ENCODE assay signal across 9 cellular contexts in the genomic region with DNA sequence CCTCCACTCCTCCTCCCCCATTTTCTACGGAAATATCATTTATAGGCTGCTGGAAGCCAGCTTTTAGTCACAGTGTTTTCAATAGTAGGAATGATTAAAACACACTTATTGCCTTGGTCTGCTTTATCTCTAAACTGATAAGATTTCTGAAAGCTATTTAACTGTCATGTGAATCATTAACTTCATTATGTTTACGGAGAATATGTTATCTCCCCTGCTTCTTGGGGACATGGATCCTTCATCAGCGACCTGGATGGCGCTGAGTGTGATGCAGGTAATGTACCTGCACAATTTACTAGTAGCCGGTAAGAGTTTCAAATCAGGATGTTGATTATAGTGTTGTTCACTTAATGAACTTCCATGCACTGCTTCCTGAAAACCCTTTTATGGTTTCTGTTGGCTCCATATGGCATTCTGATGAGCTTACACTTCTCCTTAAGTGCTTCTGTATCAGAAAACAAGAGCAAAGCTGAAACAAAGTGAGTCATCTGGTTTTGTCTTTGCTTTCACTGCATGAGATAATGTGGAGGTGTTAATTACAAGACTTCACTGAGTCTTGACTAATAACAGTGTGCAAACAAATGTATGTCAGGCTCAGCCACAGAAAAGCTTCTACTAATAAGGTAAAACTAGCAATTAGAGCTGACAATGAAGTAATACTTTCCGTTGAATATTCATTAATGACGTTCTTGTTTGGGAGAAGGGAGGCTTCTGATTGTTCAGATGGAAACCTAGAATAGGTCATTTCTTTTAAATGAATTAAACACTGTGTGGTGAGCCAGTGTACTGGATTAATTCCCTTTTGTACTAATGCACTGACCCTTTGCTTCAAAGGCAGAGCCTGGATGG.
DNase-seq lines count a peak whose midpoint lies in the region; ATAC-seq and TF ChIP-seq lines count a peak whose summit lies in the region.
"Had no signal": no experiment of that assay in that cellular context is flagged by ENCODE, and none has a peak within 500 bp of the region (broad histone marks: within the 10 kb centered on the region; RNA-seq: fewer than 3 reads in every experiment).

No MANE protein-coding gene starts in this region.

- no peak for TF ChIP-seq EP300 in gastroesophageal sphincter (IDR thresholded peaks at IDR 0.05)

- H4K20me1 ChIP-seq in GM23338 (replicated peaks; ENCODE audit: insufficient read depth) = no peaks in the 10 kb centered on the region

- TF ChIP-seq CTCF in WERI-Rb-1 (IDR thresholded peaks at IDR 0.05; ENCODE audit: low read depth, low read length) (no peak), GM23338 (conservative IDR thresholded peaks at IDR 0.05; ENCODE audit: low read depth in 2 of 2) (no peak), gastroesophageal sphincter (IDR thresholded peaks at IDR 0.05) (no peak)

- no peak overlapping the region for H3K4me3 Mint-ChIP-seq in GM23338
- H3K4me3 Mint-ChIP-seq: activated naive CD4-positive, alpha-beta T cell treated with anti-CD3 and anti-CD28 coated beads, Interleukin-2, amount 50 U/mL, for 24 hours had no signal

- H3K4me3 ChIP-seq in WERI-Rb-1 (ENCODE audit: low read depth, low read length) (no peak overlapping the region), mucosa of rectum (ENCODE audit: low read length in 2 of 2) (no peak overlapping the region), GM23338 (no peak overlapping the region), gastroesophageal sphincter (no peak overlapping the region)

- H3K9ac ChIP-seq in mucosa of rectum (ENCODE audit: low read depth in 1 of 2, low read length in 2 of 2) = no peak overlapping the region

- H2AFZ ChIP-seq in GM23338 = no peak overlapping the region

- H3K27ac Mint-ChIP-seq in GM23338 = no peak overlapping the region
- H3K27ac Mint-ChIP-seq: activated naive CD4-positive, alpha-beta T cell treated with anti-CD3 and anti-CD28 coated beads, Interleukin-2, amount 50 U/mL, for 24 hours had no signal

- peak; percentile 83 for ATAC-seq in GM21390 (IDR thresholded peaks at IDR 0.05; ENCODE audit: unreplicated experiment)
- peak; percentile 83 for ATAC-seq in HG03575 (IDR thresholded peaks at IDR 0.05; ENCODE audit: extremely low read depth, insufficient number of reproducible peaks, low FRiP score, unreplicated experiment)
- ATAC-seq in GM23338 = no peak
- ATAC-seq in gastroesophageal sphincter = no peak

- WGBS in gastroesophageal sphincter (ENCODE audit: low coverage in 1 of 2), 2 donors = 45 to 46% methylated on average over 5 to 7 of the region's 7 CpGs

- H3K27me3 Mint-ChIP-seq in GM23338 (ENCODE audit: insufficient read depth, low read depth, poor library complexity) = peaks cover 10% of the 10 kb centered on the region
- H3K27me3 Mint-ChIP-seq: activated naive CD4-positive, alpha-beta T cell treated with anti-CD3 and anti-CD28 coated beads, Interleukin-2, amount 50 U/mL, for 24 hours had no signal

- no peaks in the 10 kb centered on the region for H3K36me3 ChIP-seq in WERI-Rb-1
- no peaks in the 10 kb centered on the region for H3K36me3 ChIP-seq in mucosa of rectum (ENCODE audit: control insufficient read depth in 2 of 2, insufficient read depth in 2 of 2, low read length in 2 of 2)
- peaks cover 4% of the 10 kb centered on the region; the same call in 1 of the 2 replicates for H3K36me3 ChIP-seq in GM23338 (ENCODE audit: insufficient read depth)
- no peaks in the 10 kb centered on the region for H3K36me3 ChIP-seq in gastroesophageal sphincter

- no peaks in the 10 kb centered on the region for H3K79me2 ChIP-seq in GM23338 (replicated peaks; ENCODE audit: insufficient read depth)

- peak overlapping the region; percentile 54 for H3K27ac ChIP-seq in WERI-Rb-1
- H3K27ac ChIP-seq in mucosa of rectum (ENCODE audit: low read depth in 2 of 2, low read length in 2 of 2) = peak overlapping the region; percentile 16 to 30
- H3K27ac ChIP-seq in GM23338 (ENCODE audit: low read depth) = no peak overlapping the region
- peak overlapping the region in 1 of 4 donors; percentile 77 for H3K27ac ChIP-seq in gastroesophageal sphincter

- H3K27me3 ChIP-seq in WERI-Rb-1 (ENCODE audit: insufficient read depth, low read depth, severe bottlenecking) (no peaks in the 10 kb centered on the region), mucosa of rectum (ENCODE audit: control insufficient read depth in 2 of 2, insufficient read depth in 2 of 2, low read length in 2 of 2) (no peaks in the 10 kb centered on the region), GM23338 (ENCODE audit: insufficient read depth) (peaks cover 24% of the 10 kb centered on the region), gastroesophageal sphincter (no peaks in the 10 kb centered on the region)

- H3K9me3 Mint-ChIP-seq in GM23338 = no peaks in the 10 kb centered on the region
- H3K9me3 Mint-ChIP-seq: activated naive CD4-positive, alpha-beta T cell treated with anti-CD3 and anti-CD28 coated beads, Interleukin-2, amount 50 U/mL, for 24 hours had no signal

- peaks cover 9% of the 10 kb centered on the region; the same call in 1 of the 2 replicates for H3K9me2 ChIP-seq in GM23338 (ENCODE audit: insufficient read depth)

- H3K4me2 ChIP-seq in GM23338 = no peak overlapping the region

- peaks cover 4% of the 10 kb centered on the region; the same call in 1 of the 2 replicates for H3F3A ChIP-seq in GM23338 (replicated peaks; ENCODE audit: low read depth)

- H3K4me1 ChIP-seq in mucosa of rectum (ENCODE audit: control insufficient read depth in 2 of 2, insufficient read depth in 2 of 2, low read length in 2 of 2) (peaks cover 17 to 19% of the 10 kb centered on the region in 2 donors), GM23338 (ENCODE audit: insufficient read depth) (peaks cover 25% of the 10 kb centered on the region), gastroesophageal sphincter (peaks cover 7 to 60% (median 20%) of the 10 kb centered on the region in 3 donors)

- peaks cover 36% of the 10 kb centered on the region for H3K4me1 Mint-ChIP-seq in GM23338
- H3K4me1 Mint-ChIP-seq: activated naive CD4-positive, alpha-beta T cell treated with anti-CD3 and anti-CD28 coated beads, Interleukin-2, amount 50 U/mL, for 24 hours had no signal

- DNase-seq in DMS 273 treated with DMSO at 0.1 percent for 48 hours (lab: John Stamatoyannopoulos, UW) (peak; percentile 34), WERI-Rb-1 (no peak), GM23338 (ENCODE audit: low spot score) (no peak)
- DNase-seq in activated CD4-positive, alpha-beta T cell treated with anti-CD3 and anti-CD28 coated beads, Interleukin-2, amount 50 U/mL, for 4 hours = no peak

- no peaks in the 10 kb centered on the region for H3K36me3 Mint-ChIP-seq in GM23338 (ENCODE audit: low read depth)
- H3K36me3 Mint-ChIP-seq: activated naive CD4-positive, alpha-beta T cell treated with anti-CD3 and anti-CD28 coated beads, Interleukin-2, amount 50 U/mL, for 24 hours had no signal

- no peak for TF ChIP-seq POLR2A in gastroesophageal sphincter (IDR thresholded peaks at IDR 0.05)

- no peaks in the 10 kb centered on the region for H3K9me3 ChIP-seq in WERI-Rb-1 (ENCODE audit: severe bottlenecking)
- no peaks in the 10 kb centered on the region for H3K9me3 ChIP-seq in mucosa of rectum (ENCODE audit: control insufficient read depth in 2 of 2, low read length in 2 of 2)
- H3K9me3 ChIP-seq in gastroesophageal sphincter = no peaks in the 10 kb centered on the region

TF ChIP-seq in GM23338, 12 proteins besides CTCF, POLR2A, EP300 and RAD21:
- no peak for TF ChIP-seq STAT1 (IDR thresholded peaks at IDR 0.05; ENCODE audit: unreplicated experiment)

Comparison
In these comparisons a context has a peak if more than half of its experiments do, and no peak if none do; other contexts are left out.
1. ATAC-seq: peak in GM21390 (single experiment) and HG03575 (single experiment); none in GM23338 (single experiment) and gastroesophageal sphincter (single experiment).